9 cellular contexts compared by ENCODE assay signal in the genomic region with DNA sequence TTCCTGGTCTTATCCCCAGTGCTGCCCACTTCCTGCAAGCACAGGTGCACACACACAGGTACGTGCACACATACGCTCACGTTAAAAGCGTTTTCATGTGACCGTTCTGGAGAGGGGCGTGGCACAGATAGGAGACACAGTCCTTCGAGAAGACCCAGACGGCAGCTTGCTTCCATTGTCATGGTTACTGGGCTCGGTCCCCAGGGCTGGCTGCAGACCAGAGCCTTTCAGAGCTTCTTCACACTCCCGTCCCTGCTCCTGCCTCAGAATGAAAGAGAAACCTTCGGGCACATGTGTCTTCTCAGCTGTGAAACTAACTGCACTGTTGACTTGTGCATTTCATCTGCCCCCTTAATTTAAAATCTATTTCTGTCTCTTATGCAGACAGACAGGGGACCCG.
A peak's percentile ranks its signal among the peaks of the same experiment; 100 is the strongest.
DNase-seq lines count a peak whose midpoint lies in the region; ATAC-seq lines count a peak whose summit lies in the region.
"Had no signal": no experiment of that assay in that cellular context is flagged by ENCODE, and none has a peak within 500 bp of the region (broad histone marks: within the 10 kb centered on the region; RNA-seq: fewer than 3 reads in every experiment).

No MANE protein-coding gene starts in this region.

- peak; percentile 77 for ATAC-seq in GM21528 (IDR thresholded peaks at IDR 0.05; ENCODE audit: low FRiP score, unreplicated experiment)

- DNase-seq in ELF-1 (ENCODE audit: low read depth, low spot score) (peak; percentile 47), NCI-H1694 treated with DMSO at 0.1 percent for 48 hours (lab: John Stamatoyannopoulos, UW) (peak; percentile 30), hypothalamus (lab: John Stamatoyannopoulos, UW) (peak in 30 of 51 donors; percentile 15 to 77 (median 40)), kidney tubule cell (ENCODE audit: low spot score) (no peak), HuH-7.5 (ENCODE audit: low spot score) (no peak), NCI-H2081 (lab: John Stamatoyannopoulos, UW) (no peak)
- no peak for DNase-seq in activated CD4-positive, alpha-beta T cell treated with anti-CD3 and anti-CD28 coated beads for 48 hours
- DNase-seq: activated naive CD8-positive, alpha-beta T cell treated with anti-CD3 and anti-CD28 coated beads, Interleukin-2, amount 10 ng/mL, durations not matched to agents 7 days and 5 days had no signal

Comparison
In these comparisons a context has a peak if more than half of its experiments do, and no peak if none do; other contexts are left out.
1. DNase-seq: peak in ELF-1 (single experiment), NCI-H1694 treated with DMSO at 0.1 percent for 48 hours (single experiment) and hypothalamus (30 of 51); none in kidney tubule cell (single experiment), activated CD4-positive, alpha-beta T cell treated with anti-CD3 and anti-CD28 coated beads for 48 hours (single experiment), HuH-7.5 (single experiment) and NCI-H2081 (0 of 2).